ENCODE assay signal across 25 cellular contexts in genomic region chr3:194364314-194364651, GRCh38. TPM values are rescaled to one million over a fixed set of nuclear protein-coding genes. Genes with fewer than 3 reads are reported as not detected.
"Had no signal": no experiment of that assay in that cellular context is flagged by ENCODE, and none has a peak within 500 bp of the region (broad histone marks: within the 10 kb centered on the region; RNA-seq: fewer than 3 reads in every experiment).

No MANE protein-coding gene starts in this region.

- H3K79me2 ChIP-seq: hepatocyte had no signal

- H3K27me3 ChIP-seq: pancreas, tibial nerve had no signal

- DNase-seq: activated CD4-positive, alpha-beta memory T cell treated with anti-CD3 and anti-CD28 coated beads for 36 hours; activated CD4-positive, alpha-beta T cell treated with anti-CD3 and anti-CD28 coated beads for 48 hours; activated effector memory CD4-positive, alpha-beta T cell treated with Interleukin-2 at 50 U/mL for 16 hours; activated naive CD4-positive, alpha-beta T cell treated with anti-CD3 and anti-CD28 coated beads, Interleukin-2, amount 50 U/mL, for 16 hours; activated naive CD8-positive, alpha-beta T cell treated with anti-CD3 and anti-CD28 coated beads, Interleukin-2, amount 50 U/mL, for 24 hours; activated T-cell treated with anti-CD3 and anti-CD28 coated beads, Interleukin-2, amount 50 U/mL, for 72 hours; effector CD8-positive, alpha-beta T cell; erythroblast; foreskin melanocyte; kidney glomerular epithelial cell; midbrain; stimulated activated CD4-positive, alpha-beta T cell treated with anti-CD3 and anti-CD28 coated beads, Interleukin-2, amount 100 ng/mL, for 24 hours; stimulated activated naive CD8-positive, alpha-beta T cell treated with anti-CD3 and anti-CD28 coated beads, Interleukin-15, amount 100 ng/mL, for 72 hours had no signal

- H3K4me3 ChIP-seq: hepatocyte, left ventricle myocardium inferior, pancreas, psoas muscle, skin epidermis, tibial nerve had no signal

- H3K27ac ChIP-seq: hepatocyte, left ventricle myocardium inferior, pancreas, psoas muscle, tibial nerve had no signal

- H3K9me3 ChIP-seq: left ventricle myocardium inferior, pancreas, psoas muscle, tibial nerve had no signal

- H3K36me3 ChIP-seq: left ventricle myocardium inferior, pancreas, tibial nerve had no signal

- ATAC-seq: activated naive CD8-positive, alpha-beta T cell treated with anti-CD3 and anti-CD28 coated beads, Interleukin-2, amount 50 U/mL, for 24 hours; activated T-cell treated with anti-CD3 and anti-CD28 coated beads, Interleukin-2, amount 50 U/mL, for 72 hours; natural killer cell treated with Interleukin-12 subunit alpha and Interleukin-12 subunit beta and Interleukin-15 and Interleukin-18, amount 100 ng/mL, for 72 hours; stimulated activated effector memory CD8-positive, alpha-beta T cell treated with anti-CD3 and anti-CD28 coated beads, Interleukin-12 subunit alpha, Interleukin-12 subunit beta, amount 100 ng/mL, for 72 hours; stimulated activated naive CD8-positive, alpha-beta T cell treated with anti-CD3 and anti-CD28 coated beads, Interleukin-15, amount 100 ng/mL, for 72 hours had no signal

- H2AFZ ChIP-seq: hepatocyte had no signal

- H3K4me1 ChIP-seq: pancreas had no signal

RNA-seq across cellular contexts. Expression of gene LRRC15, which starts 5.3 kb away (rescaled TPM):
- total RNA-seq: activated CD4-positive, alpha-beta memory T cell treated with anti-CD3 and anti-CD28 coated beads for 36 hours; activated T-cell treated with anti-CD3 and anti-CD28 coated beads, Interleukin-2, amount 50 U/mL, for 72 hours; hepatocyte; natural killer cell treated with Interleukin-12 subunit alpha and Interleukin-12 subunit beta and Interleukin-15 and Interleukin-18, amount 100 ng/mL, for 72 hours; T-helper 2 cell treated with Interferon-gamma antibody and Interleukin-4, amounts not matched to agents 100 ng/mL and 5 ng/mL, for 36 hours; tibial nerve had no signal
- polyA plus RNA-seq: hepatocyte had no signal

RNA-seq across cellular contexts. Expression of gene CPN2, which starts 13.2 kb away (rescaled TPM):
- total RNA-seq: activated CD4-positive, alpha-beta memory T cell treated with anti-CD3 and anti-CD28 coated beads for 36 hours; activated T-cell treated with anti-CD3 and anti-CD28 coated beads, Interleukin-2, amount 50 U/mL, for 72 hours; dermis blood vessel endothelial cell; natural killer cell treated with Interleukin-12 subunit alpha and Interleukin-12 subunit beta and Interleukin-15 and Interleukin-18, amount 100 ng/mL, for 72 hours; right cardiac atrium; T-helper 2 cell treated with Interferon-gamma antibody and Interleukin-4, amounts not matched to agents 100 ng/mL and 5 ng/mL, for 36 hours; tibial nerve; urinary bladder had no signal
- polyA plus RNA-seq: pancreas had no signal

RNA-seq across cellular contexts. Expression of gene GP5, which starts 34.8 kb away (rescaled TPM):
- total RNA-seq: left ventricle myocardium inferior, psoas muscle, right cardiac atrium, tibial nerve had no signal
- polyA plus RNA-seq: hepatocyte had no signal
